13 cellular contexts compared by ENCODE assay signal in the genomic region with DNA sequence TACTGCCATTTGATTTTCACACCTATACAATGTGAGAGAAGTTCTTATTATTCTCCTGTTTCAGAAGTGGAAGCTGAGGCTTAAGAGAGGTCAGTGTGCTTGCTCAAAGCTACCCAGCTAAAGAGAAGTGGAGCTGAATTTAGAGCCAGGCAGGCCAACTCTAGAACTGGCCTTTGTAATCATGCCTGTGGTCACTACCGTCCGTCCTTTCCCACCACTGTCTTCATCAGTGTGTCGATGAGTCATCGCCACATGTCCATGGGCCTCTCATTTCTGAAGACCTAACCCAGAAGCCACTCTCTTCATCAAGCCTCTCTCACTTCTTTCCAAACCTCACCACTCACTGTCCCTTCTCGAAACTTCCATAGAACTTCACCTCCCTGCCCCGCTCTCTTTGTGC.
DNase-seq lines count a peak whose midpoint lies in the region; ATAC-seq lines count a peak whose summit lies in the region.
"Had no signal": no experiment of that assay in that cellular context is flagged by ENCODE, and none has a peak within 500 bp of the region (broad histone marks: within the 10 kb centered on the region; RNA-seq: fewer than 3 reads in every experiment).

No MANE protein-coding gene starts in this region.

- H3K4me1 ChIP-seq in SJCRH30 (peaks cover 10% of the 10 kb centered on the region), skeletal muscle tissue (ENCODE audit: control insufficient read depth in 3 of 3, insufficient read depth in 3 of 3, low read length in 3 of 3) (peaks cover 22 to 34% (median 29%) of the 10 kb centered on the region in 3 donors)

- no peaks in the 10 kb centered on the region for H3K27me3 ChIP-seq in SJCRH30
- no peaks in the 10 kb centered on the region for H3K27me3 ChIP-seq in skeletal muscle tissue (ENCODE audit: control insufficient read depth in 3 of 3, insufficient read depth in 3 of 3, low read length in 3 of 3)
- H3K27me3 ChIP-seq: upper lobe of left lung had no signal

- H3K4me3 ChIP-seq in SJCRH30 (no peak overlapping the region), skeletal muscle tissue (ENCODE audit: low read length in 3 of 3) (no peak overlapping the region)
- H3K4me3 ChIP-seq: upper lobe of left lung had no signal

- peaks cover 17% of the 10 kb centered on the region for H3K36me3 ChIP-seq in SJCRH30
- peaks cover 0 to 5% (median 0%) of the 10 kb centered on the region in 3 donors for H3K36me3 ChIP-seq in skeletal muscle tissue (ENCODE audit: control insufficient read depth in 3 of 3, insufficient read depth in 3 of 3, low read length in 3 of 3)
- H3K36me3 ChIP-seq: upper lobe of left lung had no signal

- no peaks in the 10 kb centered on the region for H3K9me3 ChIP-seq in SJCRH30 (replicated peaks)
- H3K9me3 ChIP-seq in skeletal muscle tissue (ENCODE audit: control insufficient read depth in 3 of 3, low read length in 3 of 3), result no peaks in the 10 kb centered on the region
- H3K9me3 ChIP-seq: upper lobe of left lung had no signal

- peak; percentile 16 for DNase-seq in NK-92 treated with Interleukin-12 subunit alpha and Interleukin-12 subunit beta, amount 100 ng/mL, for 24 hours (lab: John Stamatoyannopoulos, UW)
- no peak for DNase-seq in NK-92 (lab: John Stamatoyannopoulos, UW; ENCODE audit: unreplicated experiment)
- peak; percentile 64 to 73 for DNase-seq in SJCRH30
- peak; percentile 85 for DNase-seq in fibroblast of gingiva (ENCODE audit: low read depth)
- no peak for DNase-seq in SIG-M5 (lab: John Stamatoyannopoulos, UW)
- DNase-seq: DMS 273 treated with DMSO at 0.1 percent for 48 hours; naive thymus-derived CD8-positive, alpha-beta T cell; NCI-H187 treated with DMSO at 0.1 percent for 48 hours; upper lobe of left lung had no signal

- H3K27ac ChIP-seq in SJCRH30, result peak overlapping the region; percentile 8
- H3K27ac ChIP-seq in skeletal muscle tissue (ENCODE audit: low read depth, low read length), result peak overlapping the region; percentile 7
- H3K27ac ChIP-seq: 22Rv1, upper lobe of left lung had no signal

- no peak for ATAC-seq in HG03457 (IDR thresholded peaks at IDR 0.05; ENCODE audit: unreplicated experiment)
- no peak for ATAC-seq in HG03159 (IDR thresholded peaks at IDR 0.05; ENCODE audit: unreplicated experiment)
- ATAC-seq: naive thymus-derived CD8-positive, alpha-beta T cell had no signal

- no peak overlapping the region for H3K9ac ChIP-seq in skeletal muscle tissue (ENCODE audit: low read depth in 1 of 3, low read length in 3 of 3)

Comparison
In these comparisons a context has a peak if more than half of its experiments do, and no peak if none do; other contexts are left out.
1. DNase-seq: peak in NK-92 treated with Interleukin-12 subunit alpha and Interleukin-12 subunit beta, amount 100 ng/mL, for 24 hours (single experiment), SJCRH30 (2 of 2) and fibroblast of gingiva (single experiment); none in NK-92 (single experiment) and SIG-M5 (single experiment).